Comparison of ENCODE assay signal across 1 cellular context in genomic region chr1:7669559-7670208, GRCh38.
TF ChIP-seq lines count a peak whose summit lies in the region.

No MANE protein-coding gene starts in this region.

TF ChIP-seq in GM23338, 12 proteins besides CTCF, POLR2A, EP300 and RAD21 (continued from another document):
- TF ChIP-seq, protein P1, sequence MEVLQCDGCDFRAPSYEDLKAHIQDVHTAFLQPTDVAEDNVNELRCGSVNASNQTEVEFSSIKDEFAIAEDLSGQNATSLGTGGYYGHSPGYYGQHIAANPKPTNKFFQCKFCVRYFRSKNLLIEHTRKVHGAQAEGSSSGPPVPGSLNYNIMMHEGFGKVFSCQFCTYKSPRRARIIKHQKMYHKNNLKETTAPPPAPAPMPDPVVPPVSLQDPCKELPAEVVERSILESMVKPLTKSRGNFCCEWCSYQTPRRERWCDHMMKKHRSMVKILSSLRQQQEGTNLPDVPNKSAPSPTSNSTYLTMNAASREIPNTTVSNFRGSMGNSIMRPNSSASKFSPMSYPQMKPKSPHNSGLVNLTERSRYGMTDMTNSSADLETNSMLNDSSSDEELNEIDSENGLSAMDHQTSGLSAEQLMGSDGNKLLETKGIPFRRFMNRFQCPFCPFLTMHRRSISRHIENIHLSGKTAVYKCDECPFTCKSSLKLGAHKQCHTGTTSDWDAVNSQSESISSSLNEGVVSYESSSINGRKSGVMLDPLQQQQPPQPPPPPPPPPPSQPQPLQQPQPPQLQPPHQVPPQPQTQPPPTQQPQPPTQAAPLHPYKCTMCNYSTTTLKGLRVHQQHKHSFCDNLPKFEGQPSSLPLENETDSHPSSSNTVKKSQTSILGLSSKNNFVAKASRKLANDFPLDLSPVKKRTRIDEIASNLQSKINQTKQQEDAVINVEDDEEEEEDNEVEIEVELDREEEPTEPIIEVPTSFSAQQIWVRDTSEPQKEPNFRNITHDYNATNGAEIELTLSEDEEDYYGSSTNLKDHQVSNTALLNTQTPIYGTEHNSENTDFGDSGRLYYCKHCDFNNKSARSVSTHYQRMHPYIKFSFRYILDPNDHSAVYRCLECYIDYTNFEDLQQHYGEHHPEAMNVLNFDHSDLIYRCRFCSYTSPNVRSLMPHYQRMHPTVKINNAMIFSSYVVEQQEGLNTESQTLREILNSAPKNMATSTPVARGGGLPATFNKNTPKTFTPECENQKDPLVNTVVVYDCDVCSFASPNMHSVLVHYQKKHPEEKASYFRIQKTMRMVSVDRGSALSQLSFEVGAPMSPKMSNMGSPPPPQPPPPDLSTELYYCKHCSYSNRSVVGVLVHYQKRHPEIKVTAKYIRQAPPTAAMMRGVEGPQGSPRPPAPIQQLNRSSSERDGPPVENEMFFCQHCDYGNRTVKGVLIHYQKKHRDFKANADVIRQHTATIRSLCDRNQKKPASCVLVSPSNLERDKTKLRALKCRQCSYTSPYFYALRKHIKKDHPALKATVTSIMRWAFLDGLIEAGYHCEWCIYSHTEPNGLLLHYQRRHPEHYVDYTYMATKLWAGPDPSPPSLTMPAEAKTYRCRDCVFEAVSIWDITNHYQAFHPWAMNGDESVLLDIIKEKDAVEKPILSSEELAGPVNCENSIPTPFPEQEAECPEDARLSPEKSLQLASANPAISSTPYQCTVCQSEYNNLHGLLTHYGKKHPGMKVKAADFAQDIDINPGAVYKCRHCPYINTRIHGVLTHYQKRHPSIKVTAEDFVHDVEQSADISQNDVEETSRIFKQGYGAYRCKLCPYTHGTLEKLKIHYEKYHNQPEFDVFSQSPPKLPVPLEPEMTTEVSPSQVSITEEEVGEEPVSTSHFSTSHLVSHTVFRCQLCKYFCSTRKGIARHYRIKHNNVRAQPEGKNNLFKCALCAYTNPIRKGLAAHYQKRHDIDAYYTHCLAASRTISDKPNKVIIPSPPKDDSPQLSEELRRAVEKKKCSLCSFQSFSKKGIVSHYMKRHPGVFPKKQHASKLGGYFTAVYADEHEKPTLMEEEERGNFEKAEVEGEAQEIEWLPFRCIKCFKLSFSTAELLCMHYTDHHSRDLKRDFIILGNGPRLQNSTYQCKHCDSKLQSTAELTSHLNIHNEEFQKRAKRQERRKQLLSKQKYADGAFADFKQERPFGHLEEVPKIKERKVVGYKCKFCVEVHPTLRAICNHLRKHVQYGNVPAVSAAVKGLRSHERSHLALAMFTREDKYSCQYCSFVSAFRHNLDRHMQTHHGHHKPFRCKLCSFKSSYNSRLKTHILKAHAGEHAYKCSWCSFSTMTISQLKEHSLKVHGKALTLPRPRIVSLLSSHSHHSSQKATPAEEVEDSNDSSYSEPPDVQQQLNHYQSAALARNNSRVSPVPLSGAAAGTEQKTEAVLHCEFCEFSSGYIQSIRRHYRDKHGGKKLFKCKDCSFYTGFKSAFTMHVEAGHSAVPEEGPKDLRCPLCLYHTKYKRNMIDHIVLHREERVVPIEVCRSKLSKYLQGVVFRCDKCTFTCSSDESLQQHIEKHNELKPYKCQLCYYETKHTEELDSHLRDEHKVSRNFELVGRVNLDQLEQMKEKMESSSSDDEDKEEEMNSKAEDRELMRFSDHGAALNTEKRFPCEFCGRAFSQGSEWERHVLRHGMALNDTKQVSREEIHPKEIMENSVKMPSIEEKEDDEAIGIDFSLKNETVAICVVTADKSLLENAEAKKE (CRISPR knock-in tag; IDR thresholded peaks at IDR 0.05), result no peak
- TF ChIP-seq, protein P2, sequence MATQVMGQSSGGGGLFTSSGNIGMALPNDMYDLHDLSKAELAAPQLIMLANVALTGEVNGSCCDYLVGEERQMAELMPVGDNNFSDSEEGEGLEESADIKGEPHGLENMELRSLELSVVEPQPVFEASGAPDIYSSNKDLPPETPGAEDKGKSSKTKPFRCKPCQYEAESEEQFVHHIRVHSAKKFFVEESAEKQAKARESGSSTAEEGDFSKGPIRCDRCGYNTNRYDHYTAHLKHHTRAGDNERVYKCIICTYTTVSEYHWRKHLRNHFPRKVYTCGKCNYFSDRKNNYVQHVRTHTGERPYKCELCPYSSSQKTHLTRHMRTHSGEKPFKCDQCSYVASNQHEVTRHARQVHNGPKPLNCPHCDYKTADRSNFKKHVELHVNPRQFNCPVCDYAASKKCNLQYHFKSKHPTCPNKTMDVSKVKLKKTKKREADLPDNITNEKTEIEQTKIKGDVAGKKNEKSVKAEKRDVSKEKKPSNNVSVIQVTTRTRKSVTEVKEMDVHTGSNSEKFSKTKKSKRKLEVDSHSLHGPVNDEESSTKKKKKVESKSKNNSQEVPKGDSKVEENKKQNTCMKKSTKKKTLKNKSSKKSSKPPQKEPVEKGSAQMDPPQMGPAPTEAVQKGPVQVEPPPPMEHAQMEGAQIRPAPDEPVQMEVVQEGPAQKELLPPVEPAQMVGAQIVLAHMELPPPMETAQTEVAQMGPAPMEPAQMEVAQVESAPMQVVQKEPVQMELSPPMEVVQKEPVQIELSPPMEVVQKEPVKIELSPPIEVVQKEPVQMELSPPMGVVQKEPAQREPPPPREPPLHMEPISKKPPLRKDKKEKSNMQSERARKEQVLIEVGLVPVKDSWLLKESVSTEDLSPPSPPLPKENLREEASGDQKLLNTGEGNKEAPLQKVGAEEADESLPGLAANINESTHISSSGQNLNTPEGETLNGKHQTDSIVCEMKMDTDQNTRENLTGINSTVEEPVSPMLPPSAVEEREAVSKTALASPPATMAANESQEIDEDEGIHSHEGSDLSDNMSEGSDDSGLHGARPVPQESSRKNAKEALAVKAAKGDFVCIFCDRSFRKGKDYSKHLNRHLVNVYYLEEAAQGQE (IDR thresholded peaks at IDR 0.05; ENCODE audit: unreplicated experiment), result no peak
- TF ChIP-seq EZH2phosphoT487 (IDR thresholded peaks at IDR 0.05; ENCODE audit: unreplicated experiment), result no peak
